34 cellular contexts compared by ENCODE assay signal in the genomic region with DNA sequence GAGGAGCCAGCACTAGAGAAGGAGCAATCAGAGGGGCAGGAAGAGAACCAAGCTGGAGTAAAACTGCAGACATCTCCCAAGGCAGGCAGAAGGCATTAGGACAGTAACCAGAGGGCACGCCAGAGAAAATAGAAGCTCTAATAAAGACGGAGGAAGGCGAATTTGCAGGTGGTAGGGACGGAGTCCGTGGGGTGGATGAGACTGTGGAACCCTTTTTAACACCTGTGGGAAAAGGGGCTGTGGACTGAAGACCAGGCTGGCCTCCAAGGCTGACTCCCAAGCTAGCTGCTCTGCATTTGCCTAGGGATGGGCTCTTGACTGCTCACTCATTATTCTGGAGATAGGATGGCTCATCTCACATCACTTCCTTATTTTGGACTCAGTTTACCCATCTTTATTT.
"Had no signal": no experiment of that assay in that cellular context is flagged by ENCODE, and none has a peak within 500 bp of the region (broad histone marks: within the 10 kb centered on the region; RNA-seq: fewer than 3 reads in every experiment).

No MANE protein-coding gene starts in this region.

- FAIRE-seq: colon, endometrium, kidney had no signal

- H3K27ac ChIP-seq: breast epithelium, epithelial cell of prostate, parathyroid adenoma, uterus, WERI-Rb-1 had no signal

- H3K4me2 ChIP-seq: smooth muscle cell had no signal

- ATAC-seq: activated CD4-positive, CD25-positive, alpha-beta regulatory T cell treated with anti-CD3 and anti-CD28 coated beads, Interleukin-2, amount 50 U/mL, for 24 hours; activated T-cell treated with anti-CD3 and anti-CD28 coated beads, Interleukin-2, amount 50 U/mL, for 4 hours; activated T-helper 17 cell treated with anti-CD3 and anti-CD28 coated beads, Interleukin-2, amount 50 U/mL, for 72 hours; heart left ventricle; mucosa of descending colon; natural killer cell treated with Interleukin-12 subunit alpha and Interleukin-12 subunit beta and Interleukin-15 and Interleukin-18, amount 100 ng/mL, for 72 hours; psoas muscle; SK-N-SH treated with all-trans-retinoic acid at 6 μM for 48 hours; T-helper 17 cell had no signal

- H3K4me3 ChIP-seq: breast epithelium, heart left ventricle, lung, mucosa of descending colon, psoas muscle, smooth muscle cell, uterus had no signal

- H3K4me1 ChIP-seq: breast epithelium, parathyroid adenoma had no signal

- H2AFZ ChIP-seq: parathyroid adenoma had no signal

- DNase-seq: activated CD4-positive, alpha-beta memory T cell treated with anti-CD3 and anti-CD28 coated beads for 36 hours; activated CD4-positive, alpha-beta T cell treated with anti-CD3 and anti-CD28 coated beads, Interleukin-2, amount 10 ng/mL, durations not matched to agents 24 days and 14 days; activated gamma-delta T cell treated with Interleukin-2 at 50 U/mL for 16 hours; activated naive CD4-positive, alpha-beta T cell treated with anti-CD3 and anti-CD28 coated beads, Interleukin-2, amount 50 U/mL, for 16 hours; activated T-cell treated with anti-CD3 and anti-CD28 coated beads, Interleukin-2, amount 50 U/mL, for 4 hours; amniotic stem cell; effector CD8-positive, alpha-beta T cell; heart left ventricle; hypothalamus; immature natural killer cell; kidney; mesendoderm; mucosa of descending colon; nucleus accumbens; psoas muscle; stimulated activated CD4-positive, alpha-beta T cell treated with anti-CD3 and anti-CD28 coated beads, Interleukin-2, amount 100 ng/mL, for 24 hours; stimulated activated naive CD4-positive, alpha-beta T cell; T-helper 17 cell; T1000; uterus; WERI-Rb-1 had no signal

- H3K9me3 ChIP-seq: breast epithelium, heart left ventricle, mucosa of descending colon, psoas muscle, uterus had no signal

- H3K9me3 Mint-ChIP-seq: activated CD4-positive, alpha-beta memory T cell treated with anti-CD3 and anti-CD28 coated beads for 36 hours; activated CD4-positive, alpha-beta T cell treated with anti-CD3 and anti-CD28 coated beads, Interleukin-2, amount 10 ng/mL, durations not matched to agents 24 days and 14 days; activated T-cell treated with anti-CD3 and anti-CD28 coated beads, Interleukin-2, amount 50 U/mL, for 4 hours; activated T-helper 17 cell treated with anti-CD3 and anti-CD28 coated beads, Interleukin-2, amount 50 U/mL, for 72 hours; central memory CD8-positive, alpha-beta T cell; immature natural killer cell; natural killer cell treated with Interleukin-12 subunit alpha and Interleukin-12 subunit beta and Interleukin-15 and Interleukin-18, amount 100 ng/mL, for 72 hours; type B pancreatic cell had no signal

- H3K27me3 ChIP-seq: breast epithelium, uterus had no signal

- H3K4me3 Mint-ChIP-seq: activated CD4-positive, alpha-beta memory T cell treated with anti-CD3 and anti-CD28 coated beads for 36 hours; activated CD4-positive, alpha-beta T cell treated with anti-CD3 and anti-CD28 coated beads, Interleukin-2, amount 10 ng/mL, durations not matched to agents 24 days and 14 days; activated T-cell treated with anti-CD3 and anti-CD28 coated beads, Interleukin-2, amount 50 U/mL, for 4 hours; activated T-helper 17 cell treated with anti-CD3 and anti-CD28 coated beads, Interleukin-2, amount 50 U/mL, for 72 hours; central memory CD8-positive, alpha-beta T cell; T-helper 17 cell had no signal

- H3K36me3 Mint-ChIP-seq: activated CD4-positive, alpha-beta memory T cell treated with anti-CD3 and anti-CD28 coated beads for 36 hours; immature natural killer cell; natural killer cell treated with Interleukin-12 subunit alpha and Interleukin-12 subunit beta and Interleukin-15 and Interleukin-18, amount 100 ng/mL, for 72 hours; type B pancreatic cell had no signal

- H3K27ac Mint-ChIP-seq: activated CD4-positive, alpha-beta memory T cell treated with anti-CD3 and anti-CD28 coated beads for 36 hours; activated CD4-positive, alpha-beta T cell treated with anti-CD3 and anti-CD28 coated beads, Interleukin-2, amount 10 ng/mL, durations not matched to agents 24 days and 14 days; activated T-helper 17 cell treated with anti-CD3 and anti-CD28 coated beads, Interleukin-2, amount 50 U/mL, for 72 hours; T-helper 17 cell; type B pancreatic cell had no signal

- H3K36me3 ChIP-seq: breast epithelium, heart left ventricle, uterus, WERI-Rb-1 had no signal

- H3K9ac ChIP-seq: parathyroid adenoma had no signal
